In genomic region chr22:39078329-39078728, GRCh38 we compare ENCODE assay signal across 1 cellular context.
TF ChIP-seq lines count a peak whose summit lies in the region.

No MANE protein-coding gene starts in this region.

TF ChIP-seq in HepG2, 621 proteins besides CTCF, POLR2A, EP300 and RAD21:
- no peak for TF ChIP-seq ASH2L (IDR thresholded peaks at IDR 0.05; ENCODE audit: insufficient read length, low read depth, low read length)
- TF ChIP-seq BRD4 (CRISPR knock-in tag; IDR thresholded peaks at IDR 0.05), result no peak
- no peak for TF ChIP-seq ZNF230 (CRISPR knock-in tag; IDR thresholded peaks at IDR 0.05)
- no peak for TF ChIP-seq ZNF263 (CRISPR knock-in tag; IDR thresholded peaks at IDR 0.05)
- TF ChIP-seq ZMAT3 (CRISPR knock-in tag; conservative IDR thresholded peaks at IDR 0.05), result no peak
- no peak for TF ChIP-seq BORCS8-MEF2B (CRISPR knock-in tag; IDR thresholded peaks at IDR 0.05)
- TF ChIP-seq SRSF4 (IDR thresholded peaks at IDR 0.05; ENCODE audit: low read depth, low read length, poor library complexity, severe bottlenecking), result no peak
- no peak for TF ChIP-seq KDM2A (CRISPR knock-in tag; IDR thresholded peaks at IDR 0.05; ENCODE audit: borderline replicate concordance, low read depth)
- no peak for TF ChIP-seq ZNF350 (CRISPR knock-in tag; IDR thresholded peaks at IDR 0.05; ENCODE audit: borderline replicate concordance, low read depth)
- TF ChIP-seq PAF1 (CRISPR knock-in tag; IDR thresholded peaks at IDR 0.05), result no peak
- TF ChIP-seq TBX3 (IDR thresholded peaks at IDR 0.05; ENCODE audit: borderline replicate concordance), result no peak
- TF ChIP-seq HDAC6 (IDR thresholded peaks at IDR 0.05; ENCODE audit: low read depth, low read length), result no peak
- TF ChIP-seq IRF9 (CRISPR knock-in tag; IDR thresholded peaks at IDR 0.05; ENCODE audit: borderline replicate concordance), result no peak
- no peak for TF ChIP-seq ZNF557 (CRISPR knock-in tag; IDR thresholded peaks at IDR 0.05)
